In the genomic region with DNA sequence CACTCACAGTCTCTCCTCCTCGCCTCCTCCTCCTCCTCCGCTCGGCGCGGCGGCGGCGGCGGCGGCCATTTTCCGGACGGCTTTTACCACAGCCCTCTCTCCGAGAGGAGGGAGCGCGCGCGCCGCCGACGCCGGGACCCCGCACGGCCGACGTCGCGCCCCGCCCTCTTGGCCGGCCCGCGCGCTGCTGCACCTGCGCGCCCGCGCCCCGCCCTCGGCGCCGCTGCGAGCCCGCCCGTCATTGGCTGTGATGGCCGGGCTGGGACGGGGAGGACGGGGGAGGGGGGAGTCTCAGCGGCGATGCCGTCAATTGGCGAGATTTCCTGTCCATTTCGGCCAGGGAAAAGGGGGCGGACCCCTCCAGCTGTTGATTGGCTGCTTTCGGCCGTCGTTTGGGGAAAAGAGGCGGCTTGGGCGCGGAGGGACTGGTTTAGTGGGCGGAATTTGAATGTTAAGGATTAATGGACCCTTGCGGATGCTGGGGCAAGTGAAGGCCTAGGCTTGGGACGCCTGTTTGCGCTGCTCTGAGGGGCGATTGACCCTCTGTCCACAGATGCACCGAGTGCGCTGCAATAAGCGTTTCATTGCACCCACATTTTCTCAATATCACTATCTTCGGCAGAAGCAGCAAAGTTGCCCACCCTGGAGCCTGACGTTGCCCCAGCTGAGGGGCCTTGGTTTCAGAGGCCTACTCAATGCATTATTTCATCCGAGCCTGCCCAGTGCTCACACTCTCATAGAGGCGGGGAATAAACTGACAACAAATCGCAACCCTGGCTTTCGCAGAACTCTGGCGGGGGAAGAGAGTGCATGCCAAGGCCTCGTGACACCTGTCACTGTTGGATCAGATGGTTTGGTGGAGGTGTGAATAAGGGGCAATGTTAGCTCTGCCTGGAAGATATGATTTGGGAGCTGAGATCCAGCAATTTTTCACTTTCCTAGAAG, we compare ENCODE assay signal across 8 cellular contexts. TPM values are rescaled to one million over a fixed set of nuclear protein-coding genes. Genes with fewer than 3 reads are reported as not detected.
DNase-seq lines count a peak whose midpoint lies in the region; ATAC-seq, FAIRE-seq and TF ChIP-seq lines count a peak whose summit lies in the region.

A gene (minus strand): TSS at position 121 of the 945 bp plus-strand sequence.

- H3K4me2 ChIP-seq in hepatocyte: peak within 1 kb of the TSS; percentile 77

- intact Hi-C loops in aorta (cut with DNase I): loop anchor here in 1 of 2 donors (5.0 kb wide), 2 partner anchors 76 to 284 kb away; no protein-coding TSS in a partner anchor

- peak; percentile 91 for FAIRE-seq in GM18507 (lab: Jason Lieb, UNC)

- DNase-seq in GM18507 (ENCODE audit: extremely low spot score, insufficient read length, low read depth) (peak; percentile 79), NCI-H2029 (lab: John Stamatoyannopoulos, UW) (peak; percentile 87), T-helper 9 cell (peak; percentile 72), astrocyte of the cerebellum (ENCODE audit: low read depth) (peak; percentile 78), hepatocyte (ENCODE audit: low spot score) (peak; percentile 94), renal cortical epithelial cell (ENCODE audit: low read depth) (peak; percentile 74), aorta (peak; percentile 94)

- no peaks in the 10 kb centered on the region for H3K9me2 ChIP-seq in hepatocyte (replicated peaks; ENCODE audit: insufficient read depth)

- WGBS in hepatocyte (ENCODE audit: low lambda C conversion rate, missing lambda C conversion rate): 56% methylated on average over 44 of the region's 74 CpGs
- 6 to 40% methylated on average over 50 to 74 of the region's 74 CpGs for WGBS in aorta, 2 donors

- H3K4me3 ChIP-seq in astrocyte of the cerebellum (ENCODE audit: low read depth, low read length) (peak within 1 kb of the TSS; percentile 58), hepatocyte (peak within 1 kb of the TSS; percentile 61), aorta (ENCODE audit: low read length in 2 of 2) (peak within 1 kb of the TSS; percentile 51 to 70)

- H3K9me3 ChIP-seq in hepatocyte (ENCODE audit: low read depth): no peaks in the 10 kb centered on the region
- no peaks in the 10 kb centered on the region for H3K9me3 ChIP-seq in aorta (ENCODE audit: control insufficient read depth, low read length)

- H3K27ac ChIP-seq in hepatocyte: peak within 1 kb of the TSS; percentile 98
- peak within 1 kb of the TSS; percentile 45 to 99 for H3K27ac ChIP-seq in aorta (ENCODE audit: low read depth in 1 of 2, low read length in 2 of 2)

- H3K79me2 ChIP-seq in hepatocyte: peaks cover 39% of the 10 kb centered on the region

- peak; percentile 75 for ATAC-seq in HG02973 (IDR thresholded peaks at IDR 0.05; ENCODE audit: unreplicated experiment)
- ATAC-seq in aorta (ENCODE audit: low FRiP score): peak; percentile 92

- peak within 1 kb of the TSS; percentile 35 for H2AFZ ChIP-seq in hepatocyte

- H3K27me3 ChIP-seq in hepatocyte (no peaks in the 10 kb centered on the region), aorta (ENCODE audit: control insufficient read depth in 1 of 2, insufficient read depth in 2 of 2, low read length in 1 of 2) (no peaks in the 10 kb centered on the region)

- peaks cover 34% of the 10 kb centered on the region for H4K20me1 ChIP-seq in hepatocyte (ENCODE audit: insufficient read depth, poor library complexity, severe bottlenecking)

- TF ChIP-seq CTCF in astrocyte of the cerebellum (IDR thresholded peaks at IDR 0.05; ENCODE audit: low read depth, low read length, missing control alignments) (no peak), hepatocyte (IDR thresholded peaks at IDR 0.05; ENCODE audit: poor library complexity) (no peak)

- in situ Hi-C loops in astrocyte of the cerebellum (cut with HindIII; ENCODE audit: low sequenced_read_pairs): no loop called here

- H3K36me3 ChIP-seq in hepatocyte (replicated peaks; ENCODE audit: insufficient read depth, low read depth) (no peaks in the 10 kb centered on the region), aorta (ENCODE audit: control insufficient read depth in 1 of 2, insufficient read depth in 2 of 2, low read length in 1 of 2) (no peaks in the 10 kb centered on the region)

- peaks cover 14% of the 10 kb centered on the region for H3K4me1 ChIP-seq in hepatocyte (ENCODE audit: insufficient read depth)
- no peaks in the 10 kb centered on the region for H3K4me1 ChIP-seq in aorta (ENCODE audit: control insufficient read depth in 1 of 2, insufficient read depth in 2 of 2, low read length in 2 of 2)

RNA-seq across cellular contexts. Expression of the gene that starts here (rescaled TPM):
- total RNA-seq in hepatocyte (18.1 and 18.3 TPM in 2 replicates), renal cortical epithelial cell (16.7 and 32.1 TPM in 2 replicates), aorta (10 to 100 TPM; 73.5 to 80.7 TPM)
- polyA plus RNA-seq in hepatocyte (19.4 and 21.1 TPM in 2 replicates), aorta (10 to 100 TPM; 10.4 to 24.9 TPM)

Comparison
In these comparisons a context has a peak if more than half of its experiments do, and no peak if none do; other contexts are left out.
1. Peak in every context shown above with its lines: DNase-seq, ATAC-seq, H3K4me3 ChIP-seq and H3K27ac ChIP-seq.